Comparison of ENCODE assay signal across 8 cellular contexts in genomic region chr4:37889849-37890500, GRCh38. TPM values are rescaled to one million over a fixed set of nuclear protein-coding genes. Genes with fewer than 3 reads are reported as not detected.
A peak's percentile ranks its signal among the peaks of the same experiment; 100 is the strongest.
DNase-seq lines count a peak whose midpoint lies in the region; ATAC-seq and TF ChIP-seq lines count a peak whose summit lies in the region.

No MANE protein-coding gene starts in this region.

- peaks cover 12% of the 10 kb centered on the region for H3K4me1 ChIP-seq in effector memory CD4-positive, alpha-beta T cell (ENCODE audit: control insufficient read depth, insufficient read depth, low read length, poor library complexity, severe bottlenecking)
- no peaks in the 10 kb centered on the region for H3K4me1 ChIP-seq in uterus

- H3K27me3 ChIP-seq in effector memory CD4-positive, alpha-beta T cell (replicated peaks; ENCODE audit: control insufficient read depth, insufficient read depth, low read length, poor library complexity, severe bottlenecking): no peaks in the 10 kb centered on the region
- H3K27me3 ChIP-seq in uterus: no peaks in the 10 kb centered on the region

- no peak for DNase-seq in AG10803 (ENCODE audit: low read depth)
- DNase-seq in M059J (ENCODE audit: low read depth): peak; percentile 15
- DNase-seq in effector memory CD4-positive, alpha-beta T cell: no peak
- DNase-seq in mucosa of gallbladder (ENCODE audit: low spot score): peak; percentile 21
- peak; percentile 72 to 88 for DNase-seq in uterus
- no peak for DNase-seq in NCI-H2196 (lab: John Stamatoyannopoulos, UW; ENCODE audit: unreplicated experiment)
- DNase-seq in NCI-H1436 (lab: John Stamatoyannopoulos, UW): no peak

- no peak for ATAC-seq in GM21423 (IDR thresholded peaks at IDR 0.05; ENCODE audit: unreplicated experiment)

- no peaks in the 10 kb centered on the region for H3K36me3 ChIP-seq in effector memory CD4-positive, alpha-beta T cell (ENCODE audit: control insufficient read depth, insufficient read depth, low read length)
- no peaks in the 10 kb centered on the region for H3K36me3 ChIP-seq in uterus

- intact Hi-C loops in uterus (cut with DNase I; ENCODE audit: low total_unique reads): loop anchor here (10.0 kb wide), 2 partner anchors 85 to 145 kb away; no protein-coding TSS in a partner anchor

- H3K9me3 ChIP-seq in effector memory CD4-positive, alpha-beta T cell (ENCODE audit: control insufficient read depth, low read length): no peaks in the 10 kb centered on the region
- H3K9me3 ChIP-seq in uterus: no peaks in the 10 kb centered on the region

- no peak for TF ChIP-seq CTCF in AG10803 (conservative IDR thresholded peaks at IDR 0.05; ENCODE audit: low read length)
- no peak for TF ChIP-seq CTCF in uterus (IDR thresholded peaks at IDR 0.05)

- peak; percentile 57 to 73 for TF ChIP-seq POLR2A in uterus (IDR thresholded peaks at IDR 0.05)

- H3K4me3 ChIP-seq in AG10803 (ENCODE audit: low read length) (peak overlapping the region; percentile 62), uterus (peak overlapping the region; percentile 61 to 64)
- peak overlapping the region; percentile 92 for H3K4me3 ChIP-seq in effector memory CD4-positive, alpha-beta T cell (ENCODE audit: insufficient read depth, low read depth, low read length, poor library complexity, severe bottlenecking)

- no peak overlapping the region for H3K27ac ChIP-seq in effector memory CD4-positive, alpha-beta T cell (ENCODE audit: insufficient read depth, low read length, poor library complexity, severe bottlenecking)
- H3K27ac ChIP-seq in uterus: peak overlapping the region; percentile 92 to 94

RNA-seq across cellular contexts. Expression of gene TBC1D1, which starts 0.9 kb away (rescaled TPM):
- total RNA-seq in M059J (2014; rRNA removed; shearing (Covaris generic)): 110 and 130 TPM in 2 replicates
- 159 TPM for total RNA-seq in mucosa of gallbladder
- 100 to 1,000 TPM; 172 to 402 (median 236) TPM for total RNA-seq in uterus

Comparison
In these comparisons a context has a peak if more than half of its experiments do, and no peak if none do; other contexts are left out.
1. DNase-seq: peak in M059J (single experiment), mucosa of gallbladder (single experiment) and uterus (2 of 2); none in AG10803 (single experiment), effector memory CD4-positive, alpha-beta T cell (0 of 3), NCI-H2196 (single experiment) and NCI-H1436 (single experiment).
2. Peak in every context shown above with its lines, with median percentiles within 50 percentile points of each other: H3K4me3 ChIP-seq.